23 cellular contexts compared by ENCODE assay signal in genomic region chr4:115108850-115109249, GRCh38. TPM values are rescaled to one million over a fixed set of nuclear protein-coding genes. Genes with fewer than 3 reads are reported as not detected.
DNase-seq lines count a peak whose midpoint lies in the region; ATAC-seq and TF ChIP-seq lines count a peak whose summit lies in the region.
"Had no signal": no experiment of that assay in that cellular context is flagged by ENCODE, and none has a peak within 500 bp of the region (broad histone marks: within the 10 kb centered on the region; RNA-seq: fewer than 3 reads in every experiment).

No MANE protein-coding gene starts in this region.

- H3K27ac Mint-ChIP-seq in activated T-cell treated with anti-CD3 and anti-CD28 coated beads, Interleukin-2, amount 50 U/mL, for 72 hours, result peak overlapping the region; percentile 34
- no peak overlapping the region for H3K27ac Mint-ChIP-seq in CD14-positive monocyte
- H3K27ac Mint-ChIP-seq: CD4-positive, alpha-beta T cell had no signal

- H3K27me3 Mint-ChIP-seq in activated T-cell treated with anti-CD3 and anti-CD28 coated beads, Interleukin-2, amount 50 U/mL, for 72 hours (ENCODE audit: low read depth), result no peaks in the 10 kb centered on the region
- H3K27me3 Mint-ChIP-seq in CD14-positive monocyte (ENCODE audit: low read depth in 3 of 3), result peaks cover 0 to 3% (median 0%) of the 10 kb centered on the region in 3 donors
- H3K27me3 Mint-ChIP-seq: CD4-positive, alpha-beta T cell had no signal

- peaks cover 38% of the 10 kb centered on the region for H3K36me3 ChIP-seq in SK-N-MC (ENCODE audit: insufficient read depth, low read length)

- H3K9ac ChIP-seq in SK-N-MC (ENCODE audit: insufficient read length), result peak overlapping the region; percentile 84
- H3K9ac ChIP-seq: GM23248 had no signal

- H3K9me3 Mint-ChIP-seq in activated T-cell treated with anti-CD3 and anti-CD28 coated beads, Interleukin-2, amount 50 U/mL, for 72 hours, result no peaks in the 10 kb centered on the region
- H3K9me3 Mint-ChIP-seq in CD14-positive monocyte, result peaks cover 0 to 2% (median 0%) of the 10 kb centered on the region in 7 donors
- H3K9me3 Mint-ChIP-seq: CD4-positive, alpha-beta T cell had no signal

- H3K4me1 Mint-ChIP-seq in activated T-cell treated with anti-CD3 and anti-CD28 coated beads, Interleukin-2, amount 50 U/mL, for 72 hours (ENCODE audit: low read depth), result no peaks in the 10 kb centered on the region
- H3K4me1 Mint-ChIP-seq in CD14-positive monocyte, result no peaks in the 10 kb centered on the region

- H3K9me3 ChIP-seq in SK-N-MC (ENCODE audit: low read depth, low read length), result no peaks in the 10 kb centered on the region

- no peak overlapping the region for H3K4me3 Mint-ChIP-seq in activated T-cell treated with anti-CD3 and anti-CD28 coated beads, Interleukin-2, amount 50 U/mL, for 72 hours
- no peak overlapping the region for H3K4me3 Mint-ChIP-seq in CD14-positive monocyte
- H3K4me3 Mint-ChIP-seq: CD4-positive, alpha-beta T cell had no signal

- peak overlapping the region; percentile 97 for H3K4me3 ChIP-seq in SK-N-MC
- H3K4me3 ChIP-seq: GM23248 had no signal

- no peak for ATAC-seq in activated T-cell treated with anti-CD3 and anti-CD28 coated beads, Interleukin-2, amount 50 U/mL, for 72 hours (replicated peaks in 1 of 2)
- ATAC-seq in HG02588 (IDR thresholded peaks at IDR 0.05; ENCODE audit: unreplicated experiment), result no peak

- TF ChIP-seq CTCF in CD14-positive monocyte (IDR thresholded peaks at IDR 0.05), result peak; percentile 22

- no peaks in the 10 kb centered on the region for H3K36me3 Mint-ChIP-seq in activated T-cell treated with anti-CD3 and anti-CD28 coated beads, Interleukin-2, amount 50 U/mL, for 72 hours (ENCODE audit: insufficient read depth in 2 of 2)
- H3K36me3 Mint-ChIP-seq in CD14-positive monocyte, result no peaks in the 10 kb centered on the region

- no peak for DNase-seq in activated T-cell treated with anti-CD3 and anti-CD28 coated beads, Interleukin-2, amount 50 U/mL, for 72 hours
- no peak for DNase-seq in activated T-cell treated with anti-CD3 and anti-CD28 coated beads, Interleukin-2, amount 50 U/mL, for 48 hours
- DNase-seq in CD14-positive monocyte (ENCODE audit: low spot score), result no peak
- no peak for DNase-seq in SK-N-MC (ENCODE audit: low read depth, low spot score)
- DNase-seq in CD1c-positive myeloid dendritic cell (ENCODE audit: extremely low spot score), result no peak
- DNase-seq: ACHN; AML-193; C1 segment of cervical spinal cord; Calu3; CD4-positive, alpha-beta T cell; COR-L47; DMS53; DMS79 treated with DMSO at 0.1 percent for 48 hours; GF-D8; GM23248; H7; HCEC 1CT had no signal

- intact Hi-C loops in CD14-positive monocyte (cut with micrococcal nuclease), result no loop called here

- H3K27ac ChIP-seq in SK-N-MC, result peak overlapping the region; percentile 63
- H3K27ac ChIP-seq: 22Rv1, GM23248 had no signal

RNA-seq across cellular contexts. Expression of gene NDST4, which starts 4.6 kb away (rescaled TPM):
- not detected for total RNA-seq in activated T-cell treated with anti-CD3 and anti-CD28 coated beads, Interleukin-2, amount 50 U/mL, for 72 hours
- polyA plus RNA-seq in CD14-positive monocyte, result not detected
- total RNA-seq: Calu3; CD4-positive, alpha-beta T cell; Daoy; G401; GM23248; H1; H7 had no signal
- polyA plus RNA-seq: BJ, GM23248 had no signal
